ENCODE assay signal across 21 cellular contexts in the genomic region with DNA sequence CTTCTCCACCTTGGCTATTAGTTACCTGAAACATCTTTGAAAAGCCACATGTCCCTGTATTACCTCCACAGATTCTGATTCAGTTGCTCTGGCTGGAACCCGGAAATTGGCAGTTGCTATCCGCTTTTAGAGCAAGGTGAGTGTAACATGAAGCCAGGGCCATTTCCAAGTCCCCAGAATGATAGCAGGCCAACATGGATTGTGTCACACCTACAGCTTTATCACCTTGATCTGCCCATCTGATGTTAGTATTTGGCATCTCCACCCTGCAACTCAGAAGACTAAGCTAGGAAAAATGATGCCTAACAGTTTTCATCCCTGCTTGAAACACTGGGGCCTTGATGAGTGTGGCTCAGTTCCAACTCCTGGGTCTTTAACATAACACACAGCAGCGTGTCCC.
"Had no signal": no experiment of that assay in that cellular context is flagged by ENCODE, and none has a peak within 500 bp of the region (broad histone marks: within the 10 kb centered on the region; RNA-seq: fewer than 3 reads in every experiment).

No MANE protein-coding gene starts in this region.

- H3K27me3 ChIP-seq: esophagus muscularis mucosa, gastroesophageal sphincter, neural progenitor cell, testis, tibial nerve, upper lobe of right lung, vagina had no signal

- ATAC-seq: gastroesophageal sphincter had no signal

- H2AFZ ChIP-seq: neural progenitor cell had no signal

- H3K36me3 ChIP-seq: esophagus muscularis mucosa, gastroesophageal sphincter, neural progenitor cell, tibial nerve, upper lobe of right lung, vagina had no signal

- H3K4me3 ChIP-seq: esophagus muscularis mucosa, gastroesophageal sphincter, lung, neural progenitor cell, testis, tibial nerve, vagina had no signal

- H3K27ac ChIP-seq: epithelial cell of prostate, neural progenitor cell, testis, tibial nerve, upper lobe of right lung, vagina had no signal

- H3K9me3 ChIP-seq: esophagus muscularis mucosa, gastroesophageal sphincter, left lung, spleen, testis, tibial nerve, upper lobe of right lung, vagina had no signal

- H3K4me2 ChIP-seq: neural progenitor cell had no signal

- H3K4me1 ChIP-seq: neural progenitor cell had no signal

- H3K9ac ChIP-seq: neural progenitor cell had no signal

- DNase-seq: effector memory CD8-positive, alpha-beta T cell; immature natural killer cell; left lung; mesenchymal stem cell; midbrain; posterior cingulate gyrus; spleen; stimulated activated CD4-positive, alpha-beta T cell treated with anti-CD3 and anti-CD28 coated beads, Interleukin-15, amount 100 ng/mL, for 24 hours; stimulated activated CD4-positive, alpha-beta T cell treated with anti-CD3 and anti-CD28 coated beads, Interleukin-1b, Interleukin-23, amount 100 ng/mL, for 48 hours; stimulated activated CD4-positive, alpha-beta T cell treated with anti-CD3 and anti-CD28 coated beads, Interleukin-4, amount 100 ng/mL, for 4 hours; stimulated activated naive B cell treated with anti-CD40 and anti-IgM and Interleukin-4, amounts not matched to agents 10 μg/mL and 1 μg/mL and 100 μg/mL, for 72 hours; stimulated activated naive CD8-positive, alpha-beta T cell treated with anti-CD3 and anti-CD28 coated beads, Interleukin-15, amount 100 ng/mL, for 72 hours; testis; upper lobe of right lung had no signal
